Comparison of ENCODE assay signal across 1 cellular context in the genomic region with DNA sequence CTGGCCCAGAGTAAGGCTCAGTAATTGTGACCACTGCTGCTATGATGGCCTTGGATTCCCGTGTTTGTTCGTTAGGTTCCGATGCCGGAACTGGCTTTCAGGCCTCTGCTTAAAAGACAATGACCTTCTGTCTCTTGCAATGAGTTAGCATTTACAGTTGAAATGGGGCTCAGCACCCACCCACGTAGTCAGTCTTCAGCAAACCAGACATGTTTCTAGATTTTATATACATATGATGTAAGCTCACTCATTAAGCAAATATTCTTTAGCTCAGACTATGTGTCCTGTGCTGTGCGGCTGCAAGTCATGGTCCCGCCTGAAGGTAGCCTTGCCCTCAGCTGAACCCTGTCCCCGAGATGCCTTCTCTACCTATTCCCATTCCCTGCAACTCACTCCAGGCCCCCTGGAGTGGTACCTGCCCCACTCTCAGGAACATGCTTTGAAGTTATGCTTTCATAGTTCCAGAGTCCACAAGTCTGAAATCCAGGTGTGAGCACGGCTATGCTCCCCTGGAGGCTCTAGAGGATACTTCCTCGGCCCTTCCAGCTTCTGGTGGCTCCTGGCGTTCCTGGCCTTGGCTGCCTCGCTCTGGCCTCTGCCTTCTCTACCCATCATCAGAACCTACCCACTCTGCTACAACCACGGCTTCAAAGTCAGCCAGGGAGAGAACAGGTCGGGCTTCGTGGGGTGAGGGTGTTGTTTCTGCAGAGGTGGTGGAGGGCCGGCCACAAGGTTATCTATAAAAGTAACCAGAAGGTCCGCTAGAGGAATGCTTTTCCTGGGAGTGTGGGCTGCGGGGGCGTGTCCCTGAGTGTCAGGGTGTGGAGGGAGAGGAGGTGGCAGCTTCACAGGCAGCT.
TF ChIP-seq lines count a peak whose summit lies in the region.

No MANE protein-coding gene starts in this region.

TF ChIP-seq in HepG2, 621 proteins besides CTCF, POLR2A, EP300 and RAD21 (continued from another document and continues in another):
- TF ChIP-seq, protein P1, sequence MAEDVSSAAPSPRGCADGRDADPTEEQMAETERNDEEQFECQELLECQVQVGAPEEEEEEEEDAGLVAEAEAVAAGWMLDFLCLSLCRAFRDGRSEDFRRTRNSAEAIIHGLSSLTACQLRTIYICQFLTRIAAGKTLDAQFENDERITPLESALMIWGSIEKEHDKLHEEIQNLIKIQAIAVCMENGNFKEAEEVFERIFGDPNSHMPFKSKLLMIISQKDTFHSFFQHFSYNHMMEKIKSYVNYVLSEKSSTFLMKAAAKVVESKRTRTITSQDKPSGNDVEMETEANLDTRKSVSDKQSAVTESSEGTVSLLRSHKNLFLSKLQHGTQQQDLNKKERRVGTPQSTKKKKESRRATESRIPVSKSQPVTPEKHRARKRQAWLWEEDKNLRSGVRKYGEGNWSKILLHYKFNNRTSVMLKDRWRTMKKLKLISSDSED (CRISPR knock-in tag; IDR thresholded peaks at IDR 0.05): no peak
- no peak for TF ChIP-seq ZBTB7A (CRISPR knock-in tag; IDR thresholded peaks at IDR 0.05)
- peak; percentile 52; the same call in 1 of the 2 replicates for TF ChIP-seq SALL1 (CRISPR knock-in tag; IDR thresholded peaks at IDR 0.05)
- no peak for TF ChIP-seq RFX5 (IDR thresholded peaks at IDR 0.05; ENCODE audit: low read depth, low read length)
- TF ChIP-seq, protein P2, sequence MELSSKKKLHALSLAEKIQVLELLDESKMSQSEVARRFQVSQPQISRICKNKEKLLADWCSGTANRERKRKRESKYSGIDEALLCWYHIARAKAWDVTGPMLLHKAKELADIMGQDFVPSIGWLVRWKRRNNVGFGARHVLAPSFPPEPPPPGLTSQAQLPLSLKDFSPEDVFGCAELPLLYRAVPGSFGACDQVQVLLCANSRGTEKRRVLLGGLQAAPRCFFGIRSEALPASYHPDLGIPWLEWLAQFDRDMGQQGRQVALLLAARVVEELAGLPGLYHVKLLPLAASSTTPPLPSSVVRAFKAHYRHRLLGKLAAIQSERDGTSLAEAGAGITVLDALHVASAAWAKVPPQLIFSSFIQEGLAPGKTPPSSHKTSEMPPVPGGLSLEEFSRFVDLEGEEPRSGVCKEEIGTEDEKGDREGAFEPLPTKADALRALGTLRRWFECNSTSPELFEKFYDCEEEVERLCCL (CRISPR knock-in tag; IDR thresholded peaks at IDR 0.05; ENCODE audit: borderline replicate concordance): no peak
- TF ChIP-seq IKZF4 (CRISPR knock-in tag; IDR thresholded peaks at IDR 0.05; ENCODE audit: borderline replicate concordance, low read depth, not compliant biosample characterization): no peak
- TF ChIP-seq SMAD3 (CRISPR knock-in tag; IDR thresholded peaks at IDR 0.05): no peak
- no peak for TF ChIP-seq ZNF589 (CRISPR knock-in tag; conservative IDR thresholded peaks at IDR 0.05)
- TF ChIP-seq ZSCAN25 (CRISPR knock-in tag; IDR thresholded peaks at IDR 0.05): peak; percentile 53; the same call in 1 of the 2 replicates
- no peak for TF ChIP-seq MEIS1 (CRISPR knock-in tag; IDR thresholded peaks at IDR 0.05; ENCODE audit: borderline replicate concordance)
- no peak for TF ChIP-seq ZBTB4 (CRISPR knock-in tag; IDR thresholded peaks at IDR 0.05; ENCODE audit: borderline replicate concordance)
- no peak for TF ChIP-seq CCDC6 (CRISPR knock-in tag; IDR thresholded peaks at IDR 0.05)
- TF ChIP-seq, protein P3, sequence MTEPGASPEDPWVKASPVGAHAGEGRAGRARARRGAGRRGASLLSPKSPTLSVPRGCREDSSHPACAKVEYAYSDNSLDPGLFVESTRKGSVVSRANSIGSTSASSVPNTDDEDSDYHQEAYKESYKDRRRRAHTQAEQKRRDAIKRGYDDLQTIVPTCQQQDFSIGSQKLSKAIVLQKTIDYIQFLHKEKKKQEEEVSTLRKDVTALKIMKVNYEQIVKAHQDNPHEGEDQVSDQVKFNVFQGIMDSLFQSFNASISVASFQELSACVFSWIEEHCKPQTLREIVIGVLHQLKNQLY (CRISPR knock-in tag; IDR thresholded peaks at IDR 0.05): no peak
- no peak for TF ChIP-seq AHR (CRISPR knock-in tag; IDR thresholded peaks at IDR 0.05)
- TF ChIP-seq, protein P4, sequence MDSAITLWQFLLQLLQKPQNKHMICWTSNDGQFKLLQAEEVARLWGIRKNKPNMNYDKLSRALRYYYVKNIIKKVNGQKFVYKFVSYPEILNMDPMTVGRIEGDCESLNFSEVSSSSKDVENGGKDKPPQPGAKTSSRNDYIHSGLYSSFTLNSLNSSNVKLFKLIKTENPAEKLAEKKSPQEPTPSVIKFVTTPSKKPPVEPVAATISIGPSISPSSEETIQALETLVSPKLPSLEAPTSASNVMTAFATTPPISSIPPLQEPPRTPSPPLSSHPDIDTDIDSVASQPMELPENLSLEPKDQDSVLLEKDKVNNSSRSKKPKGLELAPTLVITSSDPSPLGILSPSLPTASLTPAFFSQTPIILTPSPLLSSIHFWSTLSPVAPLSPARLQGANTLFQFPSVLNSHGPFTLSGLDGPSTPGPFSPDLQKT (CRISPR knock-in tag; IDR thresholded peaks at IDR 0.05; ENCODE audit: borderline replicate concordance): no peak
- no peak for TF ChIP-seq BRF2 (CRISPR knock-in tag; IDR thresholded peaks at IDR 0.05)
- TF ChIP-seq, protein P5, sequence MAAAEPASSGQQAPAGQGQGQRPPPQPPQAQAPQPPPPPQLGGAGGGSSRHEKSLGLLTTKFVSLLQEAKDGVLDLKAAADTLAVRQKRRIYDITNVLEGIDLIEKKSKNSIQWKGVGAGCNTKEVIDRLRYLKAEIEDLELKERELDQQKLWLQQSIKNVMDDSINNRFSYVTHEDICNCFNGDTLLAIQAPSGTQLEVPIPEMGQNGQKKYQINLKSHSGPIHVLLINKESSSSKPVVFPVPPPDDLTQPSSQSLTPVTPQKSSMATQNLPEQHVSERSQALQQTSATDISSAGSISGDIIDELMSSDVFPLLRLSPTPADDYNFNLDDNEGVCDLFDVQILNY (CRISPR knock-in tag; conservative IDR thresholded peaks at IDR 0.05): no peak
- no peak for TF ChIP-seq ZNF362 (CRISPR knock-in tag; IDR thresholded peaks at IDR 0.05; ENCODE audit: borderline replicate concordance)
- TF ChIP-seq MAFG (CRISPR knock-in tag; IDR thresholded peaks at IDR 0.05): no peak
- TF ChIP-seq ZNF451 (CRISPR knock-in tag; IDR thresholded peaks at IDR 0.05): no peak
- peak; percentile 15; the same call in 1 of the 2 replicates for TF ChIP-seq THAP11 (CRISPR knock-in tag; IDR thresholded peaks at IDR 0.05)
- TF ChIP-seq ZNF282 (IDR thresholded peaks at IDR 0.05; ENCODE audit: partially characterized antibody): no peak
- no peak for TF ChIP-seq YEATS2 (CRISPR knock-in tag; IDR thresholded peaks at IDR 0.05; ENCODE audit: borderline replicate concordance)
- TF ChIP-seq ZNF775 (CRISPR knock-in tag; IDR thresholded peaks at IDR 0.05; ENCODE audit: borderline replicate concordance): no peak
- peak; percentile 48; the same call in 1 of the 2 replicates for TF ChIP-seq POGZ (CRISPR knock-in tag; IDR thresholded peaks at IDR 0.05)
- TF ChIP-seq ZKSCAN1 (IDR thresholded peaks at IDR 0.05; ENCODE audit: low read length): peak; percentile 97
- no peak for TF ChIP-seq MXD4 (CRISPR knock-in tag; IDR thresholded peaks at IDR 0.05)
- TF ChIP-seq ZNF17 (CRISPR knock-in tag; IDR thresholded peaks at IDR 0.05): no peak
- TF ChIP-seq PLRG1 (conservative IDR thresholded peaks at IDR 0.05): no peak
- peak; percentile 44; the same call in 1 of the 2 replicates for TF ChIP-seq SPEN (CRISPR knock-in tag; IDR thresholded peaks at IDR 0.05; ENCODE audit: low read depth)
- no peak for TF ChIP-seq MBNL3 (CRISPR knock-in tag; conservative IDR thresholded peaks at IDR 0.05)
- no peak for TF ChIP-seq CEBPB (IDR thresholded peaks at IDR 0.05; ENCODE audit: borderline replicate concordance, low read depth, low read length)
- TF ChIP-seq ZBTB3 (CRISPR knock-in tag; IDR thresholded peaks at IDR 0.05; ENCODE audit: borderline replicate concordance, low read depth): no peak
- no peak for TF ChIP-seq ZNF678 (CRISPR knock-in tag; IDR thresholded peaks at IDR 0.05)
- TF ChIP-seq EED (CRISPR knock-in tag; IDR thresholded peaks at IDR 0.05): no peak; the same call in 1 of the 2 replicates
- TF ChIP-seq THRA (CRISPR knock-in tag; IDR thresholded peaks at IDR 0.05; ENCODE audit: borderline replicate concordance): peak; percentile 95; the same call in 1 of the 2 replicates
- TF ChIP-seq SRSF9 (IDR thresholded peaks at IDR 0.05; ENCODE audit: borderline replicate concordance, insufficient read depth, low read depth, low read length, poor library complexity, severe bottlenecking): no peak
- TF ChIP-seq, protein P6, sequence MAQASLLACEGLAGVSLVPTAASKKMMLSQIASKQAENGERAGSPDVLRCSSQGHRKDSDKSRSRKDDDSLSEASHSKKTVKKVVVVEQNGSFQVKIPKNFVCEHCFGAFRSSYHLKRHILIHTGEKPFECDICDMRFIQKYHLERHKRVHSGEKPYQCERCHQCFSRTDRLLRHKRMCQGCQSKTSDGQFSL (CRISPR knock-in tag; IDR thresholded peaks at IDR 0.05): no peak
- TF ChIP-seq ZNF530 (CRISPR knock-in tag; IDR thresholded peaks at IDR 0.05; ENCODE audit: low read depth): no peak
- peak; percentile 50 for TF ChIP-seq ZFY (CRISPR knock-in tag; IDR thresholded peaks at IDR 0.05)
- TF ChIP-seq PAX8 (CRISPR knock-in tag; IDR thresholded peaks at IDR 0.05; ENCODE audit: borderline replicate concordance): no peak
- no peak for TF ChIP-seq ZNF383 (CRISPR knock-in tag; IDR thresholded peaks at IDR 0.05; ENCODE audit: borderline replicate concordance)
- no peak for TF ChIP-seq ZNF512B (CRISPR knock-in tag; IDR thresholded peaks at IDR 0.05; ENCODE audit: borderline replicate concordance)
- TF ChIP-seq ZNF670 (CRISPR knock-in tag; IDR thresholded peaks at IDR 0.05; ENCODE audit: borderline replicate concordance): no peak
- no peak for TF ChIP-seq ZNF557 (CRISPR knock-in tag; IDR thresholded peaks at IDR 0.05)
- peak; percentile 36; the same call in 1 of the 2 replicates for TF ChIP-seq POLR2G (IDR thresholded peaks at IDR 0.05; ENCODE audit: low read depth, low read length)
- TF ChIP-seq ZNF749 (CRISPR knock-in tag; IDR thresholded peaks at IDR 0.05; ENCODE audit: borderline replicate concordance): no peak
